8 cellular contexts compared by ENCODE assay signal in genomic region chr1:35220976-35221375, GRCh38. TPM values are rescaled to one million over a fixed set of nuclear protein-coding genes. Genes with fewer than 3 reads are reported as not detected.
DNase-seq lines count a peak whose midpoint lies in the region; ATAC-seq and TF ChIP-seq lines count a peak whose summit lies in the region.

No MANE protein-coding gene starts in this region.

- DNase-seq in stimulated activated CD4-positive, alpha-beta T cell treated with anti-CD3 and anti-CD28 coated beads, Interleukin-12 subunit alpha, Interleukin-12 subunit beta, amount 100 ng/mL, for 4 hours, result peak; percentile 1
- DNase-seq in stimulated activated CD4-positive, alpha-beta T cell treated with anti-CD3 and anti-CD28 coated beads, Interleukin-4, amount 100 ng/mL, for 1 hour, result no peak
- DNase-seq in NCI-H82 treated with DMSO at 0.1 percent for 48 hours (lab: John Stamatoyannopoulos, UW; ENCODE audit: unreplicated experiment), result peak; percentile 27
- peak; percentile 24 for DNase-seq in endothelial cell (ENCODE audit: low spot score)
- no peak for DNase-seq in upper lobe of right lung
- DNase-seq in SHP77 treated with DMSO at 0.1 percent for 48 hours (lab: John Stamatoyannopoulos, UW), result no peak
- no peak for DNase-seq in activated T-helper 1 cell treated with anti-CD3 and anti-CD28 coated beads, Interleukin-12 subunit alpha, Interleukin-12 subunit beta, Interleukin-2, Interleukin-4 antibody, amounts not matched to agents 30 ng/mL and 10 ng/mL and 1 ng/mL, durations not matched to agents 14 hours and 24 hours and 36 hours (ENCODE audit: low spot score)

- no peaks in the 10 kb centered on the region for H3K9me3 Mint-ChIP-seq in endothelial cell (ENCODE audit: unreplicated experiment)
- no peaks in the 10 kb centered on the region for H3K9me3 Mint-ChIP-seq in activated T-helper 1 cell treated with anti-CD3 and anti-CD28 coated beads, Interleukin-12 subunit alpha, Interleukin-12 subunit beta, Interleukin-2, Interleukin-4 antibody, amounts not matched to agents 30 ng/mL and 10 ng/mL and 1 ng/mL, durations not matched to agents 14 hours and 24 hours and 36 hours

- no peaks in the 10 kb centered on the region for H3K36me3 Mint-ChIP-seq in endothelial cell (ENCODE audit: low read depth, unreplicated experiment)
- H3K36me3 Mint-ChIP-seq in activated T-helper 1 cell treated with anti-CD3 and anti-CD28 coated beads, Interleukin-12 subunit alpha, Interleukin-12 subunit beta, Interleukin-2, Interleukin-4 antibody, amounts not matched to agents 30 ng/mL and 10 ng/mL and 1 ng/mL, durations not matched to agents 14 hours and 24 hours and 36 hours (ENCODE audit: low read depth), result no peaks in the 10 kb centered on the region

- H3K27ac Mint-ChIP-seq in endothelial cell (ENCODE audit: unreplicated experiment), result no peak overlapping the region
- no peak overlapping the region for H3K27ac Mint-ChIP-seq in activated T-helper 1 cell treated with anti-CD3 and anti-CD28 coated beads, Interleukin-12 subunit alpha, Interleukin-12 subunit beta, Interleukin-2, Interleukin-4 antibody, amounts not matched to agents 30 ng/mL and 10 ng/mL and 1 ng/mL, durations not matched to agents 14 hours and 24 hours and 36 hours

- TF ChIP-seq CTCF in endothelial cell (IDR thresholded peaks at IDR 0.05; ENCODE audit: unreplicated experiment) (peak; percentile 73), upper lobe of right lung (IDR thresholded peaks at IDR 0.05) (peak; percentile 20)

- no peaks in the 10 kb centered on the region for H3K9me3 ChIP-seq in upper lobe of right lung

- H3K27me3 ChIP-seq in upper lobe of right lung, result no peaks in the 10 kb centered on the region

- peaks cover 2% of the 10 kb centered on the region for H3K4me1 Mint-ChIP-seq in endothelial cell (ENCODE audit: unreplicated experiment)
- no peaks in the 10 kb centered on the region for H3K4me1 Mint-ChIP-seq in activated T-helper 1 cell treated with anti-CD3 and anti-CD28 coated beads, Interleukin-12 subunit alpha, Interleukin-12 subunit beta, Interleukin-2, Interleukin-4 antibody, amounts not matched to agents 30 ng/mL and 10 ng/mL and 1 ng/mL, durations not matched to agents 14 hours and 24 hours and 36 hours (ENCODE audit: low read depth)

- no peak overlapping the region for H3K4me3 ChIP-seq in upper lobe of right lung

- ATAC-seq in upper lobe of right lung (no peak), HG02981 (IDR thresholded peaks at IDR 0.05; ENCODE audit: unreplicated experiment) (no peak)

- H3K27me3 Mint-ChIP-seq in endothelial cell (ENCODE audit: unreplicated experiment), result peaks cover 2% of the 10 kb centered on the region
- H3K27me3 Mint-ChIP-seq in activated T-helper 1 cell treated with anti-CD3 and anti-CD28 coated beads, Interleukin-12 subunit alpha, Interleukin-12 subunit beta, Interleukin-2, Interleukin-4 antibody, amounts not matched to agents 30 ng/mL and 10 ng/mL and 1 ng/mL, durations not matched to agents 14 hours and 24 hours and 36 hours (ENCODE audit: insufficient read depth), result peaks cover 2% of the 10 kb centered on the region

- no peak overlapping the region for H3K4me3 Mint-ChIP-seq in endothelial cell (ENCODE audit: unreplicated experiment)
- no peak overlapping the region for H3K4me3 Mint-ChIP-seq in activated T-helper 1 cell treated with anti-CD3 and anti-CD28 coated beads, Interleukin-12 subunit alpha, Interleukin-12 subunit beta, Interleukin-2, Interleukin-4 antibody, amounts not matched to agents 30 ng/mL and 10 ng/mL and 1 ng/mL, durations not matched to agents 14 hours and 24 hours and 36 hours

- H3K27ac ChIP-seq in upper lobe of right lung, result no peak overlapping the region

- intact Hi-C loops in upper lobe of right lung (cut with DNase I), result no loop called here
- intact Hi-C loops in activated T-helper 1 cell treated with anti-CD3 and anti-CD28 coated beads, Interleukin-12 subunit alpha, Interleukin-12 subunit beta, Interleukin-2, Interleukin-4 antibody, amounts not matched to agents 30 ng/mL and 10 ng/mL and 1 ng/mL, durations not matched to agents 14 hours and 24 hours and 36 hours (cut with micrococcal nuclease), result no loop called here

- no peaks in the 10 kb centered on the region for H3K36me3 ChIP-seq in upper lobe of right lung

- H3K4me1 ChIP-seq in upper lobe of right lung, result peaks cover 9% of the 10 kb centered on the region

RNA-seq across cellular contexts. Expression of gene SFPQ, which starts 28.0 kb away (rescaled TPM):
- total RNA-seq in endothelial cell (ENCODE audit: unreplicated experiment) (370 TPM), upper lobe of right lung (170 TPM)
- 398 and 404 TPM in 2 replicates for total RNA-seq in activated T-helper 1 cell treated with anti-CD3 and anti-CD28 coated beads, Interleukin-12 subunit alpha, Interleukin-12 subunit beta, Interleukin-2, Interleukin-4 antibody, amounts not matched to agents 30 ng/mL and 10 ng/mL and 1 ng/mL, durations not matched to agents 14 hours and 24 hours and 36 hours

RNA-seq across cellular contexts. Expression of gene ZMYM4, which starts 47.5 kb away (rescaled TPM):
- 102 TPM for total RNA-seq in endothelial cell (ENCODE audit: unreplicated experiment)
- total RNA-seq in upper lobe of right lung, result 48.1 TPM
- total RNA-seq in activated T-helper 1 cell treated with anti-CD3 and anti-CD28 coated beads, Interleukin-12 subunit alpha, Interleukin-12 subunit beta, Interleukin-2, Interleukin-4 antibody, amounts not matched to agents 30 ng/mL and 10 ng/mL and 1 ng/mL, durations not matched to agents 14 hours and 24 hours and 36 hours, result 25.1 and 33.0 TPM in 2 replicates

Comparison
In these comparisons a context has a peak if more than half of its experiments do, and no peak if none do; other contexts are left out.
1. DNase-seq: peak in stimulated activated CD4-positive, alpha-beta T cell treated with anti-CD3 and anti-CD28 coated beads, Interleukin-12 subunit alpha, Interleukin-12 subunit beta, amount 100 ng/mL, for 4 hours (single experiment), NCI-H82 treated with DMSO at 0.1 percent for 48 hours (single experiment) and endothelial cell (single experiment); none in stimulated activated CD4-positive, alpha-beta T cell treated with anti-CD3 and anti-CD28 coated beads, Interleukin-4, amount 100 ng/mL, for 1 hour (single experiment), upper lobe of right lung (single experiment), SHP77 treated with DMSO at 0.1 percent for 48 hours (single experiment) and activated T-helper 1 cell treated with anti-CD3 and anti-CD28 coated beads, Interleukin-12 subunit alpha, Interleukin-12 subunit beta, Interleukin-2, Interleukin-4 antibody, amounts not matched to agents 30 ng/mL and 10 ng/mL and 1 ng/mL, durations not matched to agents 14 hours and 24 hours and 36 hours (single experiment).